In the genomic region with DNA sequence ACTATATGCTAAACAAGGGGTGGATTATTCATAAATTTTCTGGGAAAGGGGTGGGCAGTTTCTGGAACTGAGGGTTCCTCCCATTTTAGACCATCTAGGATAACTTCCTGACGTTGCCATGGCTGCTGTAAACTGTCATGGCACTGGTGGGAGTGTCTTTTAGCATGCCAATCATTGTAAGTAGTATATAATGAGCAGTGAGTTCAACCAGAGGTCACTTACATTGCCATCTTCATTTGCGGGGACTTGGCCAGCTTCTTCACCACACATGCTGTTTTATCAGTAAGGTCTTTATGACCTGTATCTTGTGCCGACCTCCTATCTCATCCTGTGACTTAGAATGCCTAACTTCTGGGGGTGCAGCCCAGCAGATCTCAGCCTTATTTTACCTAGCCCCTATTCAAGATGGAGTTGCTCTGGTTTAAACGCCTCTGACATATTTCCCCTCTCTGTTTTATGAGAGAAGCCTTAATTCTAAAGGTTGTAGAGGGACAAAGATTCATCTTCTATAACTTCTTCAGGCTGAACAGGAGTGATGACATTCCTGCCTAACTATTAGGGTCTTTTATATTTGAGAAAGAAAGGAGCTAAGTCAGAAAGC, we compare ENCODE assay signal across 1 cellular context.
TF ChIP-seq lines count a peak whose summit lies in the region.

No MANE protein-coding gene starts in this region.

TF ChIP-seq in K562, 482 proteins besides CTCF, POLR2A, EP300 and RAD21 (continued from another document and continues in another):
- TF ChIP-seq, protein P1, sequence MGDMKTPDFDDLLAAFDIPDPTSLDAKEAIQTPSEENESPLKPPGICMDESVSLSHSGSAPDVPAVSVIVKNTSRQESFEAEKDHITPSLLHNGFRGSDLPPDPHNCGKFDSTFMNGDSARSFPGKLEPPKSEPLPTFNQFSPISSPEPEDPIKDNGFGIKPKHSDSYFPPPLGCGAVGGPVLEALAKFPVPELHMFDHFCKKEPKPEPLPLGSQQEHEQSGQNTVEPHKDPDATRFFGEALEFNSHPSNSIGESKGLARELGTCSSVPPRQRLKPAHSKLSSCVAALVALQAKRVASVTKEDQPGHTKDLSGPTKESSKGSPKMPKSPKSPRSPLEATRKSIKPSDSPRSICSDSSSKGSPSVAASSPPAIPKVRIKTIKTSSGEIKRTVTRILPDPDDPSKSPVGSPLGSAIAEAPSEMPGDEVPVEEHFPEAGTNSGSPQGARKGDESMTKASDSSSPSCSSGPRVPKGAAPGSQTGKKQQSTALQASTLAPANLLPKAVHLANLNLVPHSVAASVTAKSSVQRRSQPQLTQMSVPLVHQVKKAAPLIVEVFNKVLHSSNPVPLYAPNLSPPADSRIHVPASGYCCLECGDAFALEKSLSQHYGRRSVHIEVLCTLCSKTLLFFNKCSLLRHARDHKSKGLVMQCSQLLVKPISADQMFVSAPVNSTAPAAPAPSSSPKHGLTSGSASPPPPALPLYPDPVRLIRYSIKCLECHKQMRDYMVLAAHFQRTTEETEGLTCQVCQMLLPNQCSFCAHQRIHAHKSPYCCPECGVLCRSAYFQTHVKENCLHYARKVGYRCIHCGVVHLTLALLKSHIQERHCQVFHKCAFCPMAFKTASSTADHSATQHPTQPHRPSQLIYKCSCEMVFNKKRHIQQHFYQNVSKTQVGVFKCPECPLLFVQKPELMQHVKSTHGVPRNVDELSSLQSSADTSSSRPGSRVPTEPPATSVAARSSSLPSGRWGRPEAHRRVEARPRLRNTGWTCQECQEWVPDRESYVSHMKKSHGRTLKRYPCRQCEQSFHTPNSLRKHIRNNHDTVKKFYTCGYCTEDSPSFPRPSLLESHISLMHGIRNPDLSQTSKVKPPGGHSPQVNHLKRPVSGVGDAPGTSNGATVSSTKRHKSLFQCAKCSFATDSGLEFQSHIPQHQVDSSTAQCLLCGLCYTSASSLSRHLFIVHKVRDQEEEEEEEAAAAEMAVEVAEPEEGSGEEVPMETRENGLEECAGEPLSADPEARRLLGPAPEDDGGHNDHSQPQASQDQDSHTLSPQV (IDR thresholded peaks at IDR 0.05) = peak; percentile 99
- TF ChIP-seq RFX7 (CRISPR knock-in tag; IDR thresholded peaks at IDR 0.05) (peak; percentile 85; the same call in 1 of the 2 replicates), GATAD2A (IDR thresholded peaks at IDR 0.05) (no peak), ARHGAP35 (IDR thresholded peaks at IDR 0.05; ENCODE audit: partially characterized antibody) (no peak), ZNF583 (CRISPR knock-in tag; IDR thresholded peaks at IDR 0.05) (peak; percentile 95; the same call in 1 of the 2 replicates), ZNF134 (CRISPR knock-in tag; conservative IDR thresholded peaks at IDR 0.05) (0 out of 2 replicates have a peak, but pooled peaks have one; percentile 50), MEIS2 (IDR thresholded peaks at IDR 0.05; ENCODE audit: partially characterized antibody) (peak; percentile 86), HDAC8 (tag; IDR thresholded peaks at IDR 0.05) (peak; percentile 92), ZNF551 (CRISPR knock-in tag; IDR thresholded peaks at IDR 0.05) (0 out of 2 replicates have a peak, but pooled peaks have one; percentile 23), NFE2L1 (tag; IDR thresholded peaks at IDR 0.05; ENCODE audit: borderline replicate concordance, low read depth) (peak; percentile 73), TEAD1 (CRISPR knock-in tag; IDR thresholded peaks at IDR 0.05) (peak in 1 of 2 experiments; percentile 95; a peak in 2 of 4 replicates), ZNF79 (CRISPR knock-in tag; IDR thresholded peaks at IDR 0.05; ENCODE audit: low read depth) (peak; percentile 79; the same call in 1 of the 2 replicates), CEBPG (CRISPR knock-in tag; IDR thresholded peaks at IDR 0.05) (no peak), CEBPG (tag; conservative IDR thresholded peaks at IDR 0.05 in 1 of 2, IDR thresholded peaks at IDR 0.05 in 1 of 2) (0 out of 4 replicates have a peak, but pooled peaks of 1 of the 2 experiments have one; percentile 15), PHTF2 (CRISPR knock-in tag; IDR thresholded peaks at IDR 0.05) (peak; percentile 8; the same call in 1 of the 2 replicates), GABPA (tag; conservative IDR thresholded peaks at IDR 0.05; ENCODE audit: low read depth) (peak; percentile 45), DDX20 (tag; IDR thresholded peaks at IDR 0.05; ENCODE audit: low read depth) (peak; percentile 95), ZNF668 (CRISPR knock-in tag; IDR thresholded peaks at IDR 0.05) (peak; percentile 89), ZNF316 (IDR thresholded peaks at IDR 0.05) (no peak), BRCA1 (IDR thresholded peaks at IDR 0.05) (no peak), BRCA1 (CRISPR knock-in tag; IDR thresholded peaks at IDR 0.05) (no peak), TEAD2 (tag; IDR thresholded peaks at IDR 0.05) (peak; percentile 89), ILF3 (IDR thresholded peaks at IDR 0.05; ENCODE audit: borderline replicate concordance) (no peak), TARDBP (IDR thresholded peaks at IDR 0.05) (no peak), MTF1 (CRISPR knock-in tag; IDR thresholded peaks at IDR 0.05; ENCODE audit: borderline replicate concordance) (no peak), ZNF3 (CRISPR knock-in tag; IDR thresholded peaks at IDR 0.05) (no peak), LARP7 (IDR thresholded peaks at IDR 0.05) (no peak), THRAP3 (IDR thresholded peaks at IDR 0.05; ENCODE audit: borderline replicate concordance) (no peak), SAFB (IDR thresholded peaks at IDR 0.05; ENCODE audit: borderline replicate concordance, low read depth, low read length) (no peak), KAT2B (IDR thresholded peaks at IDR 0.05; ENCODE audit: low read depth, low read length) (no peak), DMBX1 (CRISPR knock-in tag; IDR thresholded peaks at IDR 0.05; ENCODE audit: borderline replicate concordance) (peak; percentile 97)
- TF ChIP-seq, protein P2, sequence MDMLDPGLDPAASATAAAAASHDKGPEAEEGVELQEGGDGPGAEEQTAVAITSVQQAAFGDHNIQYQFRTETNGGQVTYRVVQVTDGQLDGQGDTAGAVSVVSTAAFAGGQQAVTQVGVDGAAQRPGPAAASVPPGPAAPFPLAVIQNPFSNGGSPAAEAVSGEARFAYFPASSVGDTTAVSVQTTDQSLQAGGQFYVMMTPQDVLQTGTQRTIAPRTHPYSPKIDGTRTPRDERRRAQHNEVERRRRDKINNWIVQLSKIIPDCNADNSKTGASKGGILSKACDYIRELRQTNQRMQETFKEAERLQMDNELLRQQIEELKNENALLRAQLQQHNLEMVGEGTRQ (CRISPR knock-in tag; IDR thresholded peaks at IDR 0.05) = no peak
- TF ChIP-seq, protein P3, sequence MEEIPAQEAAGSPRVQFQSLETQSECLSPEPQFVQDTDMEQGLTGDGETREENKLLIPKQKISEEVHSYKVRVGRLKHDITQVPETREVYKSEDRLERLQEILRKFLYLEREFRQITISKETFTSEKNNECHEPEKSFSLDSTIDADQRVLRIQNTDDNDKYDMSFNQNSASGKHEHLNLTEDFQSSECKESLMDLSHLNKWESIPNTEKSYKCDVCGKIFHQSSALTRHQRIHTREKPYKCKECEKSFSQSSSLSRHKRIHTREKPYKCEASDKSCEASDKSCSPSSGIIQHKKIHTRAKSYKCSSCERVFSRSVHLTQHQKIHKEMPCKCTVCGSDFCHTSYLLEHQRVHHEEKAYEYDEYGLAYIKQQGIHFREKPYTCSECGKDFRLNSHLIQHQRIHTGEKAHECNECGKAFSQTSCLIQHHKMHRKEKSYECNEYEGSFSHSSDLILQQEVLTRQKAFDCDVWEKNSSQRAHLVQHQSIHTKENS (CRISPR knock-in tag; IDR thresholded peaks at IDR 0.05) = no peak
- TF ChIP-seq, protein P4, sequence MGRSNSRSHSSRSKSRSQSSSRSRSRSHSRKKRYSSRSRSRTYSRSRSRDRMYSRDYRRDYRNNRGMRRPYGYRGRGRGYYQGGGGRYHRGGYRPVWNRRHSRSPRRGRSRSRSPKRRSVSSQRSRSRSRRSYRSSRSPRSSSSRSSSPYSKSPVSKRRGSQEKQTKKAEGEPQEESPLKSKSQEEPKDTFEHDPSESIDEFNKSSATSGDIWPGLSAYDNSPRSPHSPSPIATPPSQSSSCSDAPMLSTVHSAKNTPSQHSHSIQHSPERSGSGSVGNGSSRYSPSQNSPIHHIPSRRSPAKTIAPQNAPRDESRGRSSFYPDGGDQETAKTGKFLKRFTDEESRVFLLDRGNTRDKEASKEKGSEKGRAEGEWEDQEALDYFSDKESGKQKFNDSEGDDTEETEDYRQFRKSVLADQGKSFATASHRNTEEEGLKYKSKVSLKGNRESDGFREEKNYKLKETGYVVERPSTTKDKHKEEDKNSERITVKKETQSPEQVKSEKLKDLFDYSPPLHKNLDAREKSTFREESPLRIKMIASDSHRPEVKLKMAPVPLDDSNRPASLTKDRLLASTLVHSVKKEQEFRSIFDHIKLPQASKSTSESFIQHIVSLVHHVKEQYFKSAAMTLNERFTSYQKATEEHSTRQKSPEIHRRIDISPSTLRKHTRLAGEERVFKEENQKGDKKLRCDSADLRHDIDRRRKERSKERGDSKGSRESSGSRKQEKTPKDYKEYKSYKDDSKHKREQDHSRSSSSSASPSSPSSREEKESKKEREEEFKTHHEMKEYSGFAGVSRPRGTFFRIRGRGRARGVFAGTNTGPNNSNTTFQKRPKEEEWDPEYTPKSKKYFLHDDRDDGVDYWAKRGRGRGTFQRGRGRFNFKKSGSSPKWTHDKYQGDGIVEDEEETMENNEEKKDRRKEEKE (IDR thresholded peaks at IDR 0.05; ENCODE audit: borderline replicate concordance in 1 of 2, control insufficient read depth in 1 of 2, low read depth in 2 of 2, low read length in 1 of 2) = no peak
- TF ChIP-seq, protein P5, sequence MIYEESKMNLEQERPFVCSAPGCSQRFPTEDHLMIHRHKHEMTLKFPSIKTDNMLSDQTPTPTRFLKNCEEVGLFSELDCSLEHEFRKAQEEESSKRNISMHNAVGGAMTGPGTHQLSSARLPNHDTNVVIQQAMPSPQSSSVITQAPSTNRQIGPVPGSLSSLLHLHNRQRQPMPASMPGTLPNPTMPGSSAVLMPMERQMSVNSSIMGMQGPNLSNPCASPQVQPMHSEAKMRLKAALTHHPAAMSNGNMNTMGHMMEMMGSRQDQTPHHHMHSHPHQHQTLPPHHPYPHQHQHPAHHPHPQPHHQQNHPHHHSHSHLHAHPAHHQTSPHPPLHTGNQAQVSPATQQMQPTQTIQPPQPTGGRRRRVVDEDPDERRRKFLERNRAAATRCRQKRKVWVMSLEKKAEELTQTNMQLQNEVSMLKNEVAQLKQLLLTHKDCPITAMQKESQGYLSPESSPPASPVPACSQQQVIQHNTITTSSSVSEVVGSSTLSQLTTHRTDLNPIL (CRISPR knock-in tag; IDR thresholded peaks at IDR 0.05) = peak; percentile 63; the same call in 1 of the 2 replicates
- TF ChIP-seq, protein P6, sequence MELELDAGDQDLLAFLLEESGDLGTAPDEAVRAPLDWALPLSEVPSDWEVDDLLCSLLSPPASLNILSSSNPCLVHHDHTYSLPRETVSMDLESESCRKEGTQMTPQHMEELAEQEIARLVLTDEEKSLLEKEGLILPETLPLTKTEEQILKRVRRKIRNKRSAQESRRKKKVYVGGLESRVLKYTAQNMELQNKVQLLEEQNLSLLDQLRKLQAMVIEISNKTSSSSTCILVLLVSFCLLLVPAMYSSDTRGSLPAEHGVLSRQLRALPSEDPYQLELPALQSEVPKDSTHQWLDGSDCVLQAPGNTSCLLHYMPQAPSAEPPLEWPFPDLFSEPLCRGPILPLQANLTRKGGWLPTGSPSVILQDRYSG (tag; conservative IDR thresholded peaks at IDR 0.05; ENCODE audit: low read depth) = peak; percentile 99
- TF ChIP-seq, protein P7, sequence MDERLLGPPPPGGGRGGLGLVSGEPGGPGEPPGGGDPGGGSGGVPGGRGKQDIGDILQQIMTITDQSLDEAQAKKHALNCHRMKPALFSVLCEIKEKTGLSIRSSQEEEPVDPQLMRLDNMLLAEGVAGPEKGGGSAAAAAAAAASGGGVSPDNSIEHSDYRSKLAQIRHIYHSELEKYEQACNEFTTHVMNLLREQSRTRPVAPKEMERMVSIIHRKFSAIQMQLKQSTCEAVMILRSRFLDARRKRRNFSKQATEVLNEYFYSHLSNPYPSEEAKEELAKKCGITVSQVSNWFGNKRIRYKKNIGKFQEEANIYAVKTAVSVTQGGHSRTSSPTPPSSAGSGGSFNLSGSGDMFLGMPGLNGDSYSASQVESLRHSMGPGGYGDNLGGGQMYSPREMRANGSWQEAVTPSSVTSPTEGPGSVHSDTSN (CRISPR knock-in tag; IDR thresholded peaks at IDR 0.05; ENCODE audit: low read depth) = peak; percentile 73
- TF ChIP-seq, protein P7 (tag; conservative IDR thresholded peaks at IDR 0.05; ENCODE audit: low read depth) = peak; percentile 97
- TF ChIP-seq, protein P8, sequence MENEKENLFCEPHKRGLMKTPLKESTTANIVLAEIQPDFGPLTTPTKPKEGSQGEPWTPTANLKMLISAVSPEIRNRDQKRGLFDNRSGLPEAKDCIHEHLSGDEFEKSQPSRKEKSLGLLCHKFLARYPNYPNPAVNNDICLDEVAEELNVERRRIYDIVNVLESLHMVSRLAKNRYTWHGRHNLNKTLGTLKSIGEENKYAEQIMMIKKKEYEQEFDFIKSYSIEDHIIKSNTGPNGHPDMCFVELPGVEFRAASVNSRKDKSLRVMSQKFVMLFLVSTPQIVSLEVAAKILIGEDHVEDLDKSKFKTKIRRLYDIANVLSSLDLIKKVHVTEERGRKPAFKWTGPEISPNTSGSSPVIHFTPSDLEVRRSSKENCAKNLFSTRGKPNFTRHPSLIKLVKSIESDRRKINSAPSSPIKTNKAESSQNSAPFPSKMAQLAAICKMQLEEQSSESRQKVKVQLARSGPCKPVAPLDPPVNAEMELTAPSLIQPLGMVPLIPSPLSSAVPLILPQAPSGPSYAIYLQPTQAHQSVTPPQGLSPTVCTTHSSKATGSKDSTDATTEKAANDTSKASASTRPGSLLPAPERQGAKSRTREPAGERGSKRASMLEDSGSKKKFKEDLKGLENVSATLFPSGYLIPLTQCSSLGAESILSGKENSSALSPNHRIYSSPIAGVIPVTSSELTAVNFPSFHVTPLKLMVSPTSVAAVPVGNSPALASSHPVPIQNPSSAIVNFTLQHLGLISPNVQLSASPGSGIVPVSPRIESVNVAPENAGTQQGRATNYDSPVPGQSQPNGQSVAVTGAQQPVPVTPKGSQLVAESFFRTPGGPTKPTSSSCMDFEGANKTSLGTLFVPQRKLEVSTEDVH (IDR thresholded peaks at IDR 0.05; ENCODE audit: low read depth, partially characterized antibody) = no peak
